Comparison of ENCODE assay signal across 1 cellular context in the genomic region with DNA sequence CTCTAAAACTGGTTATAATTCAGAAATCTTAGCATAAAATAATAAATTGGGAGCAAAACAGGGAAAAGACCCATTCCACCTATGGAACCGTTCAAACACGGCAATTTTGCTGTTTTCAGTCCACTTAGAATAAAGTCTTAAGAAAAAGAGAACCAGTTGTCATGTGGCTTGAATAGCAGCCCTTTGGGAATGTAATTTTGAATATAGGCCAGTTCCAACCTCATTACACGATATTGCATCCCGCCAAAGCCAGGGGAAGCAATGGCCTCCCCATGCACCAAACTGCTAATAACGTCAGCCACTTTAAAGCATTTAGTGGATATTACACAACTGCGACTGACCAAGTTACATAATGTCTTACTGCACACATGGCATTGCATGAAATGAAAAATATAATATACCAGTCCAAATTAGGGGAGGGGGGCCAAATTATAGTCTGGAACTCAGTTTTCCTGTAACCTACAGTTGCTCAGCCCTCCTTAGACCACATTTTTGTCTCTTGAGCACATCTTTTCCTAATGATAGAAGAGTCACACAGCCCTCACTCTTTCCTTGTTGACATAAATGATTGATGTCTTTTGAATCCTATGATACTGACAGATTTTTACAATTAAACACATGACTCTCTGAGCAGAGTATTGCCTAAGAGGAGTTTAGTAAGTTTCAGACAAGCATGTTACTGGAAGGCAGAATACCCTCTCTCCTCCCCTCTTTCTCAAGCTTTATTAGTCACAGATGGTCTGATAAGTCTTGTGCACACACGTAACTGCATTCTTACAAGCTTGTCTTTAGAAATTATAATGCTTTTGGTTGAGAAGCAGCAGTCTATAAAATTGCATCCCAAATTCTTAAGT.
TF ChIP-seq lines count a peak whose summit lies in the region.

No MANE protein-coding gene starts in this region.

TF ChIP-seq in GM12878, 131 proteins besides CTCF, POLR2A, EP300 and RAD21:
- TF ChIP-seq, protein P1, sequence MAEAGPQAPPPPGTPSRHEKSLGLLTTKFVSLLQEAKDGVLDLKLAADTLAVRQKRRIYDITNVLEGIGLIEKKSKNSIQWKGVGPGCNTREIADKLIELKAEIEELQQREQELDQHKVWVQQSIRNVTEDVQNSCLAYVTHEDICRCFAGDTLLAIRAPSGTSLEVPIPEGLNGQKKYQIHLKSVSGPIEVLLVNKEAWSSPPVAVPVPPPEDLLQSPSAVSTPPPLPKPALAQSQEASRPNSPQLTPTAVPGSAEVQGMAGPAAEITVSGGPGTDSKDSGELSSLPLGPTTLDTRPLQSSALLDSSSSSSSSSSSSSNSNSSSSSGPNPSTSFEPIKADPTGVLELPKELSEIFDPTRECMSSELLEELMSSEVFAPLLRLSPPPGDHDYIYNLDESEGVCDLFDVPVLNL (IDR thresholded peaks at IDR 0.05; ENCODE audit: low read depth, low read length): no peak
- TF ChIP-seq, protein P2, sequence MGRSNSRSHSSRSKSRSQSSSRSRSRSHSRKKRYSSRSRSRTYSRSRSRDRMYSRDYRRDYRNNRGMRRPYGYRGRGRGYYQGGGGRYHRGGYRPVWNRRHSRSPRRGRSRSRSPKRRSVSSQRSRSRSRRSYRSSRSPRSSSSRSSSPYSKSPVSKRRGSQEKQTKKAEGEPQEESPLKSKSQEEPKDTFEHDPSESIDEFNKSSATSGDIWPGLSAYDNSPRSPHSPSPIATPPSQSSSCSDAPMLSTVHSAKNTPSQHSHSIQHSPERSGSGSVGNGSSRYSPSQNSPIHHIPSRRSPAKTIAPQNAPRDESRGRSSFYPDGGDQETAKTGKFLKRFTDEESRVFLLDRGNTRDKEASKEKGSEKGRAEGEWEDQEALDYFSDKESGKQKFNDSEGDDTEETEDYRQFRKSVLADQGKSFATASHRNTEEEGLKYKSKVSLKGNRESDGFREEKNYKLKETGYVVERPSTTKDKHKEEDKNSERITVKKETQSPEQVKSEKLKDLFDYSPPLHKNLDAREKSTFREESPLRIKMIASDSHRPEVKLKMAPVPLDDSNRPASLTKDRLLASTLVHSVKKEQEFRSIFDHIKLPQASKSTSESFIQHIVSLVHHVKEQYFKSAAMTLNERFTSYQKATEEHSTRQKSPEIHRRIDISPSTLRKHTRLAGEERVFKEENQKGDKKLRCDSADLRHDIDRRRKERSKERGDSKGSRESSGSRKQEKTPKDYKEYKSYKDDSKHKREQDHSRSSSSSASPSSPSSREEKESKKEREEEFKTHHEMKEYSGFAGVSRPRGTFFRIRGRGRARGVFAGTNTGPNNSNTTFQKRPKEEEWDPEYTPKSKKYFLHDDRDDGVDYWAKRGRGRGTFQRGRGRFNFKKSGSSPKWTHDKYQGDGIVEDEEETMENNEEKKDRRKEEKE (IDR thresholded peaks at IDR 0.05): no peak
- TF ChIP-seq RFX5 (IDR thresholded peaks at IDR 0.05; ENCODE audit: low read depth, low read length) (no peak), NRF1 (conservative IDR thresholded peaks at IDR 0.05; ENCODE audit: low read depth, low read length) (no peak), NR2C1 (IDR thresholded peaks at IDR 0.05) (no peak), PAX5 (IDR thresholded peaks at IDR 0.05; ENCODE audit: borderline replicate concordance, low read depth, low read length) (no peak), MYB (IDR thresholded peaks at IDR 0.05; ENCODE audit: borderline replicate concordance, low read depth, low read length) (no peak), MXI1 (IDR thresholded peaks at IDR 0.05; ENCODE audit: low read depth, low read length) (0 out of 2 replicates have a peak, but pooled peaks have one; percentile 43), YBX1 (IDR thresholded peaks at IDR 0.05) (no peak), PML (IDR thresholded peaks at IDR 0.05; ENCODE audit: low read length) (no peak), ZZZ3 (IDR thresholded peaks at IDR 0.05; ENCODE audit: control insufficient read depth, insufficient read length, low read depth) (no peak), BCL11A (IDR thresholded peaks at IDR 0.05; ENCODE audit: low read depth, low read length) (no peak), RCOR1 (conservative IDR thresholded peaks at IDR 0.05; ENCODE audit: low read depth, low read length) (no peak)
- TF ChIP-seq, protein P3, sequence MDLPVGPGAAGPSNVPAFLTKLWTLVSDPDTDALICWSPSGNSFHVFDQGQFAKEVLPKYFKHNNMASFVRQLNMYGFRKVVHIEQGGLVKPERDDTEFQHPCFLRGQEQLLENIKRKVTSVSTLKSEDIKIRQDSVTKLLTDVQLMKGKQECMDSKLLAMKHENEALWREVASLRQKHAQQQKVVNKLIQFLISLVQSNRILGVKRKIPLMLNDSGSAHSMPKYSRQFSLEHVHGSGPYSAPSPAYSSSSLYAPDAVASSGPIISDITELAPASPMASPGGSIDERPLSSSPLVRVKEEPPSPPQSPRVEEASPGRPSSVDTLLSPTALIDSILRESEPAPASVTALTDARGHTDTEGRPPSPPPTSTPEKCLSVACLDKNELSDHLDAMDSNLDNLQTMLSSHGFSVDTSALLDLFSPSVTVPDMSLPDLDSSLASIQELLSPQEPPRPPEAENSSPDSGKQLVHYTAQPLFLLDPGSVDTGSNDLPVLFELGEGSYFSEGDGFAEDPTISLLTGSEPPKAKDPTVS (IDR thresholded peaks at IDR 0.05; ENCODE audit: low read depth, low read length): no peak
- TF ChIP-seq, protein P4, sequence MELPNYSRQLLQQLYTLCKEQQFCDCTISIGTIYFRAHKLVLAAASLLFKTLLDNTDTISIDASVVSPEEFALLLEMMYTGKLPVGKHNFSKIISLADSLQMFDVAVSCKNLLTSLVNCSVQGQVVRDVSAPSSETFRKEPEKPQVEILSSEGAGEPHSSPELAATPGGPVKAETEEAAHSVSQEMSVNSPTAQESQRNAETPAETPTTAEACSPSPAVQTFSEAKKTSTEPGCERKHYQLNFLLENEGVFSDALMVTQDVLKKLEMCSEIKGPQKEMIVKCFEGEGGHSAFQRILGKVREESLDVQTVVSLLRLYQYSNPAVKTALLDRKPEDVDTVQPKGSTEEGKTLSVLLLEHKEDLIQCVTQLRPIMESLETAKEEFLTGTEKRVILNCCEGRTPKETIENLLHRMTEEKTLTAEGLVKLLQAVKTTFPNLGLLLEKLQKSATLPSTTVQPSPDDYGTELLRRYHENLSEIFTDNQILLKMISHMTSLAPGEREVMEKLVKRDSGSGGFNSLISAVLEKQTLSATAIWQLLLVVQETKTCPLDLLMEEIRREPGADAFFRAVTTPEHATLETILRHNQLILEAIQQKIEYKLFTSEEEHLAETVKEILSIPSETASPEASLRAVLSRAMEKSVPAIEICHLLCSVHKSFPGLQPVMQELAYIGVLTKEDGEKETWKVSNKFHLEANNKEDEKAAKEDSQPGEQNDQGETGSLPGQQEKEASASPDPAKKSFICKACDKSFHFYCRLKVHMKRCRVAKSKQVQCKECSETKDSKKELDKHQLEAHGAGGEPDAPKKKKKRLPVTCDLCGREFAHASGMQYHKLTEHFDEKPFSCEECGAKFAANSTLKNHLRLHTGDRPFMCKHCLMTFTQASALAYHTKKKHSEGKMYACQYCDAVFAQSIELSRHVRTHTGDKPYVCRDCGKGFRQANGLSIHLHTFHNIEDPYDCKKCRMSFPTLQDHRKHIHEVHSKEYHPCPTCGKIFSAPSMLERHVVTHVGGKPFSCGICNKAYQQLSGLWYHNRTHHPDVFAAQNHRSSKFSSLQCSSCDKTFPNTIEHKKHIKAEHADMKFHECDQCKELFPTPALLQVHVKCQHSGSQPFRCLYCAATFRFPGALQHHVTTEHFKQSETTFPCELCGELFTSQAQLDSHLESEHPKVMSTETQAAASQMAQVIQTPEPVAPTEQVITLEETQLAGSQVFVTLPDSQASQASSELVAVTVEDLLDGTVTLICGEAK (IDR thresholded peaks at IDR 0.05; ENCODE audit: borderline replicate concordance): peak; percentile 63; the same call in 1 of the 2 replicates
- TF ChIP-seq, protein P5, sequence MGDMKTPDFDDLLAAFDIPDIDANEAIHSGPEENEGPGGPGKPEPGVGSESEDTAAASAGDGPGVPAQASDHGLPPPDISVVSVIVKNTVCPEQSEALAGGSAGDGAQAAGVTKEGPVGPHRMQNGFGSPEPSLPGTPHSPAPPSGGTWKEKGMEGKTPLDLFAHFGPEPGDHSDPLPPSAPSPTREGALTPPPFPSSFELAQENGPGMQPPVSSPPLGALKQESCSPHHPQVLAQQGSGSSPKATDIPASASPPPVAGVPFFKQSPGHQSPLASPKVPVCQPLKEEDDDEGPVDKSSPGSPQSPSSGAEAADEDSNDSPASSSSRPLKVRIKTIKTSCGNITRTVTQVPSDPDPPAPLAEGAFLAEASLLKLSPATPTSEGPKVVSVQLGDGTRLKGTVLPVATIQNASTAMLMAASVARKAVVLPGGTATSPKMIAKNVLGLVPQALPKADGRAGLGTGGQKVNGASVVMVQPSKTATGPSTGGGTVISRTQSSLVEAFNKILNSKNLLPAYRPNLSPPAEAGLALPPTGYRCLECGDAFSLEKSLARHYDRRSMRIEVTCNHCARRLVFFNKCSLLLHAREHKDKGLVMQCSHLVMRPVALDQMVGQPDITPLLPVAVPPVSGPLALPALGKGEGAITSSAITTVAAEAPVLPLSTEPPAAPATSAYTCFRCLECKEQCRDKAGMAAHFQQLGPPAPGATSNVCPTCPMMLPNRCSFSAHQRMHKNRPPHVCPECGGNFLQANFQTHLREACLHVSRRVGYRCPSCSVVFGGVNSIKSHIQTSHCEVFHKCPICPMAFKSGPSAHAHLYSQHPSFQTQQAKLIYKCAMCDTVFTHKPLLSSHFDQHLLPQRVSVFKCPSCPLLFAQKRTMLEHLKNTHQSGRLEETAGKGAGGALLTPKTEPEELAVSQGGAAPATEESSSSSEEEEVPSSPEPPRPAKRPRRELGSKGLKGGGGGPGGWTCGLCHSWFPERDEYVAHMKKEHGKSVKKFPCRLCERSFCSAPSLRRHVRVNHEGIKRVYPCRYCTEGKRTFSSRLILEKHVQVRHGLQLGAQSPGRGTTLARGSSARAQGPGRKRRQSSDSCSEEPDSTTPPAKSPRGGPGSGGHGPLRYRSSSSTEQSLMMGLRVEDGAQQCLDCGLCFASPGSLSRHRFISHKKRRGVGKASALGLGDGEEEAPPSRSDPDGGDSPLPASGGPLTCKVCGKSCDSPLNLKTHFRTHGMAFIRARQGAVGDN (IDR thresholded peaks at IDR 0.05): 0 out of 2 replicates have a peak, but pooled peaks have one; percentile 9
- TF ChIP-seq, protein P6, sequence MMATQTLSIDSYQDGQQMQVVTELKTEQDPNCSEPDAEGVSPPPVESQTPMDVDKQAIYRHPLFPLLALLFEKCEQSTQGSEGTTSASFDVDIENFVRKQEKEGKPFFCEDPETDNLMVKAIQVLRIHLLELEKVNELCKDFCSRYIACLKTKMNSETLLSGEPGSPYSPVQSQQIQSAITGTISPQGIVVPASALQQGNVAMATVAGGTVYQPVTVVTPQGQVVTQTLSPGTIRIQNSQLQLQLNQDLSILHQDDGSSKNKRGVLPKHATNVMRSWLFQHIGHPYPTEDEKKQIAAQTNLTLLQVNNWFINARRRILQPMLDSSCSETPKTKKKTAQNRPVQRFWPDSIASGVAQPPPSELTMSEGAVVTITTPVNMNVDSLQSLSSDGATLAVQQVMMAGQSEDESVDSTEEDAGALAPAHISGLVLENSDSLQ (IDR thresholded peaks at IDR 0.05): peak; percentile 84
- TF ChIP-seq, protein P7, sequence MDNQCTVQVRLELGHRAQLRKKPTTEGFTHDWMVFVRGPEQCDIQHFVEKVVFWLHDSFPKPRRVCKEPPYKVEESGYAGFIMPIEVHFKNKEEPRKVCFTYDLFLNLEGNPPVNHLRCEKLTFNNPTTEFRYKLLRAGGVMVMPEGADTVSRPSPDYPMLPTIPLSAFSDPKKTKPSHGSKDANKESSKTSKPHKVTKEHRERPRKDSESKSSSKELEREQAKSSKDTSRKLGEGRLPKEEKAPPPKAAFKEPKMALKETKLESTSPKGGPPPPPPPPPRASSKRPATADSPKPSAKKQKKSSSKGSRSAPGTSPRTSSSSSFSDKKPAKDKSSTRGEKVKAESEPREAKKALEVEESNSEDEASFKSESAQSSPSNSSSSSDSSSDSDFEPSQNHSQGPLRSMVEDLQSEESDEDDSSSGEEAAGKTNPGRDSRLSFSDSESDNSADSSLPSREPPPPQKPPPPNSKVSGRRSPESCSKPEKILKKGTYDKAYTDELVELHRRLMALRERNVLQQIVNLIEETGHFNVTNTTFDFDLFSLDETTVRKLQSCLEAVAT (IDR thresholded peaks at IDR 0.05): peak; percentile 97
